Comparison of ENCODE assay signal across 15 cellular contexts in genomic region chr16:53511403-53512280, GRCh38. TPM values are rescaled to one million over a fixed set of nuclear protein-coding genes. Genes with fewer than 3 reads are reported as not detected.
DNase-seq lines count a peak whose midpoint lies in the region; ATAC-seq, FAIRE-seq and TF ChIP-seq lines count a peak whose summit lies in the region.
"Had no signal": no experiment of that assay in that cellular context is flagged by ENCODE, and none has a peak within 500 bp of the region (broad histone marks: within the 10 kb centered on the region; RNA-seq: fewer than 3 reads in every experiment).

No MANE protein-coding gene starts in this region.

- FAIRE-seq in small intestine (lab: Jason Lieb, UNC) (no peak), H54 (lab: Jason Lieb, UNC) (no peak)
- FAIRE-seq: colon, frontal cortex had no signal

- 63 to 73% methylated on average over 12 of the region's 12 CpGs for WGBS in heart right ventricle, 2 donors
- 47 to 69% (median 62%) methylated on average over 12 of the region's 12 CpGs for WGBS in small intestine, 3 donors
- 92% methylated on average over 12 of the region's 12 CpGs for WGBS in smooth muscle cell (ENCODE audit: low lambda C conversion rate)

- H3K4me2 ChIP-seq in smooth muscle cell: no peak overlapping the region

- no peaks in the 10 kb centered on the region for H4K20me1 ChIP-seq in smooth muscle cell (ENCODE audit: low read depth)

- no peaks in the 10 kb centered on the region for H3K36me3 Mint-ChIP-seq in activated CD4-positive, alpha-beta T cell treated with anti-CD3 and anti-CD28 coated beads for 36 hours (ENCODE audit: low read depth)

- H3K79me2 ChIP-seq in smooth muscle cell (ENCODE audit: low read depth): no peaks in the 10 kb centered on the region

- no peaks in the 10 kb centered on the region for H3K9me3 Mint-ChIP-seq in activated CD4-positive, alpha-beta T cell treated with anti-CD3 and anti-CD28 coated beads for 36 hours (ENCODE audit: low read depth)
- H3K9me3 Mint-ChIP-seq: activated naive CD4-positive, alpha-beta T cell treated with anti-CD3 and anti-CD28 coated beads, Interleukin-2, amount 50 U/mL, for 24 hours had no signal

- no peak for TF ChIP-seq POLR2A in H54 (IDR thresholded peaks at IDR 0.05; ENCODE audit: low read depth, low read length)

- no peak overlapping the region for H3K4me3 Mint-ChIP-seq in activated CD4-positive, alpha-beta T cell treated with anti-CD3 and anti-CD28 coated beads for 36 hours
- H3K4me3 Mint-ChIP-seq: activated naive CD4-positive, alpha-beta T cell treated with anti-CD3 and anti-CD28 coated beads, Interleukin-2, amount 50 U/mL, for 24 hours had no signal

- peak overlapping the region in 6 of 10 donors; percentile 25 to 88 (median 73) for H3K27ac ChIP-seq in heart right ventricle
- peak overlapping the region in 1 of 2 donors; percentile 19 for H3K27ac ChIP-seq in small intestine (ENCODE audit: low read depth in 1 of 2, low read length in 1 of 2)
- no peak overlapping the region for H3K27ac ChIP-seq in smooth muscle cell (ENCODE audit: low read depth)
- H3K27ac ChIP-seq: SK-N-MC, transverse colon had no signal

- H3K27ac Mint-ChIP-seq in activated CD4-positive, alpha-beta T cell treated with anti-CD3 and anti-CD28 coated beads for 36 hours: peak overlapping the region; percentile 58

- no peak for ATAC-seq in activated CD4-positive, alpha-beta T cell treated with anti-CD3 and anti-CD28 coated beads for 36 hours
- ATAC-seq in heart right ventricle: peak in 5 of 8 donors; percentile 2 to 17 (median 7)
- no peak for ATAC-seq in HG03095 (IDR thresholded peaks at IDR 0.05; ENCODE audit: unreplicated experiment)

- H3K27me3 ChIP-seq in heart right ventricle (no peaks in the 10 kb centered on the region), small intestine (ENCODE audit: control insufficient read depth in 2 of 2, insufficient read depth in 2 of 2, low read length in 2 of 2) (no peaks in the 10 kb centered on the region), smooth muscle cell (ENCODE audit: low read depth) (no peaks in the 10 kb centered on the region)
- H3K27me3 ChIP-seq: transverse colon had no signal

- TF ChIP-seq CTCF in heart right ventricle (IDR thresholded peaks at IDR 0.05) (no peak), smooth muscle cell (IDR thresholded peaks at IDR 0.05; ENCODE audit: borderline replicate concordance, insufficient read depth, poor library complexity, severe bottlenecking) (no peak)

- no peaks in the 10 kb centered on the region for H3F3A ChIP-seq in smooth muscle cell (ENCODE audit: low read depth)

- intact Hi-C loops in activated CD4-positive, alpha-beta T cell treated with anti-CD3 and anti-CD28 coated beads for 36 hours (cut with DNase I, micrococcal nuclease): loop anchor here (2.0 kb wide), 2 partner anchors 381 to 457 kb away; partner anchors contain the start of gene CHD9 (in 1 of the 2)
- intact Hi-C loops in heart right ventricle (cut with DNase I): no loop called here

- DNase-seq in activated CD4-positive, alpha-beta T cell treated with anti-CD3 and anti-CD28 coated beads for 36 hours: no peak
- DNase-seq in activated CD4-positive, alpha-beta T cell treated with anti-CD3 and anti-CD28 coated beads, Interleukin-2, amount 50 U/mL, for 48 hours: no peak
- peak; percentile 69 for DNase-seq in NCI-H510A (lab: John Stamatoyannopoulos, UW)
- DNase-seq in heart right ventricle: no peak
- peak; percentile 45 for DNase-seq in small intestine
- DNase-seq in smooth muscle cell (lab: John Stamatoyannopoulos, UW; ENCODE audit: unreplicated experiment): no peak
- no peak for DNase-seq in H54 (ENCODE audit: insufficient read length, low spot score)
- DNase-seq: MM.1S, NCI-H524 treated with DMSO at 0.1 percent for 48 hours, transverse colon had no signal

- no peak overlapping the region for H2AFZ ChIP-seq in smooth muscle cell (ENCODE audit: low read depth)

- no peak overlapping the region for H3K9ac ChIP-seq in smooth muscle cell (ENCODE audit: low read depth)

- CTCF ChIA-PET in activated CD4-positive, alpha-beta T cell treated with anti-CD3 and anti-CD28 coated beads for 36 hours (lab: Charles Lee): interaction anchor here (0.5 kb wide), 1 partner anchor 34 kb away, joined by 3 read pairs; no protein-coding TSS in a partner anchor

- H3K36me3 ChIP-seq in heart right ventricle (no peaks in the 10 kb centered on the region), small intestine (ENCODE audit: control insufficient read depth in 2 of 2, insufficient read depth in 2 of 2, low read length in 2 of 2) (no peaks in the 10 kb centered on the region), smooth muscle cell (ENCODE audit: low read depth) (no peaks in the 10 kb centered on the region)
- H3K36me3 ChIP-seq: transverse colon had no signal

- H3K27me3 Mint-ChIP-seq in activated CD4-positive, alpha-beta T cell treated with anti-CD3 and anti-CD28 coated beads for 36 hours: no peaks in the 10 kb centered on the region
- H3K27me3 Mint-ChIP-seq: activated naive CD4-positive, alpha-beta T cell treated with anti-CD3 and anti-CD28 coated beads, Interleukin-2, amount 50 U/mL, for 24 hours had no signal

- H3K9me3 ChIP-seq in heart right ventricle (peaks cover 0 to 6% (median 0%) of the 10 kb centered on the region in 11 donors), small intestine (ENCODE audit: control insufficient read depth, low read depth) (no peaks in the 10 kb centered on the region), smooth muscle cell (replicated peaks; ENCODE audit: low read depth) (no peaks in the 10 kb centered on the region)
- H3K9me3 ChIP-seq: transverse colon had no signal

- H3K4me1 ChIP-seq in heart right ventricle (peaks cover 0 to 36% (median 30%) of the 10 kb centered on the region in 9 donors), small intestine (ENCODE audit: control insufficient read depth in 2 of 2, insufficient read depth in 1 of 2, low read depth in 1 of 2, low read length in 1 of 2) (no peaks in the 10 kb centered on the region), smooth muscle cell (ENCODE audit: low read depth) (no peaks in the 10 kb centered on the region)

- POLR2A ChIA-PET in activated CD4-positive, alpha-beta T cell treated with anti-CD3 and anti-CD28 coated beads for 36 hours (lab: Charles Lee): no interaction called here

- H3K4me3 ChIP-seq in heart right ventricle (no peak overlapping the region), small intestine (ENCODE audit: low read depth in 1 of 2, low read length in 2 of 2) (no peak overlapping the region), smooth muscle cell (no peak overlapping the region)
- H3K4me3 ChIP-seq: SK-N-MC, transverse colon had no signal

- peaks cover 32% of the 10 kb centered on the region for H3K4me1 Mint-ChIP-seq in activated CD4-positive, alpha-beta T cell treated with anti-CD3 and anti-CD28 coated beads for 36 hours

RNA-seq across cellular contexts. Expression of gene AKTIP, which starts 8.6 kb away (rescaled TPM):
- total RNA-seq in activated CD4-positive, alpha-beta T cell treated with anti-CD3 and anti-CD28 coated beads for 36 hours: 10 to 100 TPM; 22.7 to 25.9 TPM
- 100 to 1,000 TPM in 1 of 10 donors, 10 to 100 TPM in 9; 61.4 to 105 (median 75.6) TPM for total RNA-seq in heart right ventricle
- 10 to 100 TPM; 33.4 to 48.7 TPM for polyA plus RNA-seq in heart right ventricle
- 10 to 100 TPM; 15.8 to 29.5 (median 20.0) TPM for polyA plus RNA-seq in small intestine
- 21.5 and 24.3 TPM in 2 replicates for total RNA-seq in smooth muscle cell
- polyA plus RNA-seq in smooth muscle cell: 14.1 and 25.1 TPM in 2 replicates

Comparison
In these comparisons a context has a peak if more than half of its experiments do, and no peak if none do; other contexts are left out.
1. ATAC-seq: peak in heart right ventricle (5 of 8); none in activated CD4-positive, alpha-beta T cell treated with anti-CD3 and anti-CD28 coated beads for 36 hours (single experiment) and HG03095 (single experiment).
2. DNase-seq: peak in NCI-H510A (single experiment) and small intestine (single experiment); none in activated CD4-positive, alpha-beta T cell treated with anti-CD3 and anti-CD28 coated beads for 36 hours (single experiment), activated CD4-positive, alpha-beta T cell treated with anti-CD3 and anti-CD28 coated beads, Interleukin-2, amount 50 U/mL, for 48 hours (0 of 2), heart right ventricle (0 of 2), smooth muscle cell (single experiment) and H54 (single experiment).
3. intact Hi-C loops: an anchor here in activated CD4-positive, alpha-beta T cell treated with anti-CD3 and anti-CD28 coated beads for 36 hours (2.0 kb wide); none called in heart right ventricle.